In genomic region chr3:50351318-50351687, GRCh38 we compare ENCODE assay signal across 1 cellular context.
TF ChIP-seq lines count a peak whose summit lies in the region.

No MANE protein-coding gene starts in this region.

TF ChIP-seq in endothelial cell of umbilical vein, 7 proteins besides CTCF, POLR2A, EP300 and RAD21:
- no peak for TF ChIP-seq MAX (IDR thresholded peaks at IDR 0.05; ENCODE audit: insufficient read depth, insufficient read length)
- no peak for TF ChIP-seq JUN (IDR thresholded peaks at IDR 0.05; ENCODE audit: borderline replicate concordance, insufficient read depth, insufficient read length, low read depth)
- no peak for TF ChIP-seq POLR2AphosphoS5 (IDR thresholded peaks at IDR 0.05; ENCODE audit: insufficient read depth, low read depth, low read length)
- no peak for TF ChIP-seq MYC (IDR thresholded peaks at IDR 0.05; ENCODE audit: low read depth, low read length)
- TF ChIP-seq EZH2 (IDR thresholded peaks at IDR 0.05; ENCODE audit: borderline replicate concordance, low read depth, low read length, severe bottlenecking): no peak
- no peak for TF ChIP-seq GATA2 (IDR thresholded peaks at IDR 0.05; ENCODE audit: insufficient read depth, insufficient read length, low read depth, low read length)
